In the genomic region with DNA sequence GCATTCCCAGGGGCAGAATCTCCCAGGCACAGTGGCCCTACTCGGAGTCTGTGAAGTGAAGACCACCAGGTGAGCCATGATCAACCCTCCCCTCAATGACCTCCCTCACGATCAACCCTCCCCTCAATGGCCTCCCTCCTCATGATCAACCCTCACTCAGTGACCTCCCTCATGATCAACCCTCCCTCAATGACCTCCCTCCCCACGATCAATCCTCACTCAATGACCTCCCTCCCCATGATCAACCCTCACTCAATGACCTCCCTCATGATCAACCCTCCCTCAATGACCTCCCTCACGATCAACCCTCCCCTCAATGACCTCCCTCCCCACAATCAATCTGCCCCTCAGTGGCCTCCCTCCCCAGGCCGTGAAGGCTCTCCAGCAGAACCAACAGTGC, we compare ENCODE assay signal across 22 cellular contexts. TPM values are rescaled to one million over a fixed set of nuclear protein-coding genes. Genes with fewer than 3 reads are reported as not detected.
A peak's percentile ranks its signal among the peaks of the same experiment; 100 is the strongest.
DNase-seq lines count a peak whose midpoint lies in the region; ATAC-seq and TF ChIP-seq lines count a peak whose summit lies in the region.
"Had no signal": no experiment of that assay in that cellular context is flagged by ENCODE, and none has a peak within 500 bp of the region (broad histone marks: within the 10 kb centered on the region; RNA-seq: fewer than 3 reads in every experiment).

No MANE protein-coding gene starts in this region.

- H3K9me3 Mint-ChIP-seq in MCF 10A (ENCODE audit: unreplicated experiment), result peaks cover 14% of the 10 kb centered on the region
- peaks cover 9% of the 10 kb centered on the region for H3K9me3 Mint-ChIP-seq in dendritic cell treated with granulocyte-macrophage colony-stimulating factor and Interleukin-4, amounts not matched to agents 40 ng/mL and 50 ng/mL, for 4 days
- H3K9me3 Mint-ChIP-seq: activated CD4-positive, alpha-beta memory T cell treated with anti-CD3 and anti-CD28 coated beads for 36 hours; activated naive CD4-positive, alpha-beta T cell treated with anti-CD3 and anti-CD28 coated beads, Interleukin-2, amount 50 U/mL, for 24 hours had no signal

- H3K36me3 ChIP-seq in breast epithelium (no peaks in the 10 kb centered on the region), mucosa of descending colon (ENCODE audit: low read depth) (no peaks in the 10 kb centered on the region), upper lobe of right lung (peaks cover 26% of the 10 kb centered on the region)

- H3K27ac ChIP-seq in breast epithelium (no peak overlapping the region), upper lobe of right lung (no peak overlapping the region)
- H3K27ac ChIP-seq: brain microvascular endothelial cell, C4-2B, dorsolateral prefrontal cortex, tibial nerve, VCaP had no signal

- POLR2A ChIA-PET in MCF 10A (lab: Yijun Ruan, JAX), result interaction anchor here (1.4 kb wide), 1 partner anchor 14 kb away, joined by 4 read pairs; no protein-coding TSS in a partner anchor

- H3K4me1 ChIP-seq in breast epithelium (peaks cover 0 to under 1% of the 10 kb centered on the region in 2 donors), mucosa of descending colon (ENCODE audit: low read depth) (no peaks in the 10 kb centered on the region), upper lobe of right lung (no peaks in the 10 kb centered on the region)

- ATAC-seq in mucosa of descending colon (peak; percentile 41), upper lobe of right lung (peak; percentile 60)
- ATAC-seq: activated T-cell treated with anti-CD3 and anti-CD28 coated beads, Interleukin-2, amount 50 U/mL, for 4 hours; T-helper 17 cell had no signal

- TF ChIP-seq POLR2A in breast epithelium (IDR thresholded peaks at IDR 0.05), result no peak

- no peak for DNase-seq in MCF 10A (ENCODE audit: unreplicated experiment)
- DNase-seq in breast epithelium (ENCODE audit: low spot score in 2 of 2), result no peak
- no peak for DNase-seq in mucosa of descending colon
- DNase-seq in upper lobe of right lung, result no peak
- DNase-seq in GOT3 (lab: John Stamatoyannopoulos, UW), result no peak
- no peak for DNase-seq in NCI-H345 (lab: John Stamatoyannopoulos, UW)
- DNase-seq in stimulated activated CD4-positive, alpha-beta T cell treated with anti-CD3 and anti-CD28 coated beads, Interleukin-4, amount 100 ng/mL, for 24 hours, result no peak
- DNase-seq: activated CD4-positive, alpha-beta memory T cell treated with anti-CD3 and anti-CD28 coated beads for 36 hours; activated T-cell treated with anti-CD3 and anti-CD28 coated beads, Interleukin-2, amount 50 U/mL, for 4 hours; brain microvascular endothelial cell; dorsolateral prefrontal cortex; H7; NCI-H187 treated with DMSO at 0.1 percent for 48 hours; NCI-H446; T-helper 17 cell had no signal

- CTCF ChIA-PET in MCF 10A (lab: Yijun Ruan, JAX), result no interaction called here

- intact Hi-C loops in MCF 10A (cut with micrococcal nuclease) (no loop called here), breast epithelium (cut with DNase I; ENCODE audit: low total_unique reads) (no loop called here), mucosa of descending colon (cut with DNase I, micrococcal nuclease) (no loop called here), upper lobe of right lung (cut with DNase I) (no loop called here)
- intact Hi-C loops in dendritic cell treated with granulocyte-macrophage colony-stimulating factor and Interleukin-4, amounts not matched to agents 40 ng/mL and 50 ng/mL, for 4 days (cut with micrococcal nuclease), result no loop called here

- H3K4me3 Mint-ChIP-seq in MCF 10A (ENCODE audit: unreplicated experiment), result no peak overlapping the region
- H3K4me3 Mint-ChIP-seq in dendritic cell treated with granulocyte-macrophage colony-stimulating factor and Interleukin-4, amounts not matched to agents 40 ng/mL and 50 ng/mL, for 4 days, result no peak overlapping the region
- H3K4me3 Mint-ChIP-seq: activated CD4-positive, alpha-beta memory T cell treated with anti-CD3 and anti-CD28 coated beads for 36 hours; activated naive CD4-positive, alpha-beta T cell treated with anti-CD3 and anti-CD28 coated beads, Interleukin-2, amount 50 U/mL, for 24 hours; activated T-cell treated with anti-CD3 and anti-CD28 coated beads, Interleukin-2, amount 50 U/mL, for 4 hours; memory B cell; nephron; T-helper 17 cell had no signal

- H3K4me1 Mint-ChIP-seq in MCF 10A (ENCODE audit: insufficient read depth, unreplicated experiment), result peaks cover 14% of the 10 kb centered on the region
- H3K4me1 Mint-ChIP-seq in dendritic cell treated with granulocyte-macrophage colony-stimulating factor and Interleukin-4, amounts not matched to agents 40 ng/mL and 50 ng/mL, for 4 days (ENCODE audit: low read depth), result peaks cover 59% of the 10 kb centered on the region
- H3K4me1 Mint-ChIP-seq: nephron had no signal

- H3K36me3 Mint-ChIP-seq in MCF 10A (ENCODE audit: insufficient read depth, unreplicated experiment), result peaks cover 79% of the 10 kb centered on the region
- H3K36me3 Mint-ChIP-seq in dendritic cell treated with granulocyte-macrophage colony-stimulating factor and Interleukin-4, amounts not matched to agents 40 ng/mL and 50 ng/mL, for 4 days (ENCODE audit: low read depth), result peaks cover 90% of the 10 kb centered on the region

- H3K27me3 Mint-ChIP-seq in MCF 10A (ENCODE audit: insufficient read depth, unreplicated experiment), result no peaks in the 10 kb centered on the region
- H3K27me3 Mint-ChIP-seq in dendritic cell treated with granulocyte-macrophage colony-stimulating factor and Interleukin-4, amounts not matched to agents 40 ng/mL and 50 ng/mL, for 4 days, result no peaks in the 10 kb centered on the region
- H3K27me3 Mint-ChIP-seq: activated CD4-positive, alpha-beta memory T cell treated with anti-CD3 and anti-CD28 coated beads for 36 hours; activated naive CD4-positive, alpha-beta T cell treated with anti-CD3 and anti-CD28 coated beads, Interleukin-2, amount 50 U/mL, for 24 hours; memory B cell; T-helper 17 cell had no signal

- no peaks in the 10 kb centered on the region for H3K27me3 ChIP-seq in breast epithelium
- no peaks in the 10 kb centered on the region for H3K27me3 ChIP-seq in upper lobe of right lung
- H3K27me3 ChIP-seq: brain microvascular endothelial cell, dorsolateral prefrontal cortex, tibial nerve had no signal

- H3K9me3 ChIP-seq in breast epithelium, result no peaks in the 10 kb centered on the region
- no peaks in the 10 kb centered on the region for H3K9me3 ChIP-seq in mucosa of descending colon
- no peaks in the 10 kb centered on the region for H3K9me3 ChIP-seq in upper lobe of right lung
- H3K9me3 ChIP-seq: tibial nerve had no signal

- H3K27ac Mint-ChIP-seq in MCF 10A (ENCODE audit: low read depth, unreplicated experiment), result peak overlapping the region; percentile 10
- H3K27ac Mint-ChIP-seq in dendritic cell treated with granulocyte-macrophage colony-stimulating factor and Interleukin-4, amounts not matched to agents 40 ng/mL and 50 ng/mL, for 4 days, result peak overlapping the region; percentile 14
- H3K27ac Mint-ChIP-seq: activated CD4-positive, alpha-beta memory T cell treated with anti-CD3 and anti-CD28 coated beads for 36 hours; activated naive CD4-positive, alpha-beta T cell treated with anti-CD3 and anti-CD28 coated beads, Interleukin-2, amount 50 U/mL, for 24 hours; memory B cell; nephron; T-helper 17 cell had no signal

- H3K4me3 ChIP-seq in breast epithelium (no peak overlapping the region), mucosa of descending colon (no peak overlapping the region), upper lobe of right lung (no peak overlapping the region)
- H3K4me3 ChIP-seq: dorsolateral prefrontal cortex, tibial nerve had no signal

- BruUV-seq in MCF 10A (replicated peaks; lab: Mats Ljungman, UMichigan), result no TSS peak

- no peak for TF ChIP-seq CTCF in MCF 10A (IDR thresholded peaks at IDR 0.05; ENCODE audit: unreplicated experiment)
- no peak for TF ChIP-seq CTCF in breast epithelium (IDR thresholded peaks at IDR 0.05)
- TF ChIP-seq CTCF in mucosa of descending colon (IDR thresholded peaks at IDR 0.05), result no peak
- TF ChIP-seq CTCF in upper lobe of right lung (IDR thresholded peaks at IDR 0.05), result no peak

RNA-seq across cellular contexts. Expression of a gene that starts 32.1 kb away (rescaled TPM):
- total RNA-seq in MCF 10A (2022) (99.6 and 123 TPM in 2 replicates), breast epithelium (10 to 100 TPM; 15.4 to 63.3 (median 43.9) TPM), mucosa of descending colon (10 to 100 TPM; 58.0 to 86.6 (median 74.6) TPM), upper lobe of right lung (125 TPM)

RNA-seq across cellular contexts. Expression of a gene that starts 38.1 kb away (rescaled TPM):
- 179 and 191 TPM in 2 replicates for total RNA-seq in MCF 10A (2022)
- total RNA-seq in breast epithelium, result 1,000 to 10,000 TPM in 1 of 3 donors, 100 to 1,000 TPM in 2; 357 to 1,796 (median 492) TPM
- total RNA-seq in mucosa of descending colon, result 100 to 1,000 TPM; 126 to 187 (median 144) TPM
- total RNA-seq in upper lobe of right lung, result 387 TPM

RNA-seq across cellular contexts. Expression of a gene that starts 46.8 kb away (rescaled TPM):
- total RNA-seq in MCF 10A (2022) (184 and 201 TPM in 2 replicates), breast epithelium (100 to 1,000 TPM in 1 of 3 donors, 10 to 100 TPM in 2; 65.9 to 175 (median 89.1) TPM), mucosa of descending colon (100 to 1,000 TPM; 108 to 138 (median 133) TPM), upper lobe of right lung (155 TPM)
